Comparison of ENCODE assay signal across 32 cellular contexts in genomic region chr4:91226838-91227237, GRCh38.
"Had no signal": no experiment of that assay in that cellular context is flagged by ENCODE, and none has a peak within 500 bp of the region (broad histone marks: within the 10 kb centered on the region; RNA-seq: fewer than 3 reads in every experiment).

No MANE protein-coding gene starts in this region.

- H3K27me3 ChIP-seq: body of pancreas, breast epithelium, cardiac muscle cell, colonic mucosa had no signal

- DNase-seq: activated CD4-positive, alpha-beta memory T cell treated with anti-CD3 and anti-CD28 coated beads for 36 hours; activated CD4-positive, alpha-beta T cell treated with anti-CD3 and anti-CD28 coated beads for 36 hours; activated CD4-positive, alpha-beta T cell treated with anti-CD3 and anti-CD28 coated beads, Interleukin-2, amount 10 ng/mL, durations not matched to agents 24 days and 14 days; activated CD4-positive, CD25-positive, alpha-beta regulatory T cell; activated CD4-positive, CD25-positive, alpha-beta regulatory T cell treated with anti-CD3 and anti-CD28 coated beads, Interleukin-2, amount 50 U/mL, for 72 hours; activated CD8-positive, alpha-beta memory T cell treated with anti-CD3 and anti-CD28 coated beads, Interleukin-2, amount 10 ng/mL, durations not matched to agents 7 days and 5 days; activated CD8-positive, alpha-beta memory T cell treated with anti-CD3 and anti-CD28 coated beads, Interleukin-2, amount 50 U/mL, for 4 hours; activated CD8-positive, alpha-beta T cell treated with anti-CD3 and anti-CD28 coated beads, Interleukin-2, amount 10 ng/mL, durations not matched to agents 7 days and 5 days; activated effector memory CD4-positive, alpha-beta T cell treated with anti-CD3 and anti-CD28 coated beads, Interleukin-2, amount 50 U/mL, for 16 hours; activated naive CD4-positive, alpha-beta T cell treated with anti-CD3 and anti-CD28 coated beads for 36 hours; activated naive CD8-positive, alpha-beta T cell treated with anti-CD3 and anti-CD28 coated beads, Interleukin-2, amount 10 ng/mL, durations not matched to agents 7 days and 5 days; activated T-cell treated with anti-CD3 and anti-CD28 coated beads, Interleukin-2, amount 50 U/mL, for 1 hour; activated T-cell treated with anti-CD3 and anti-CD28 coated beads, Interleukin-2, amount 50 U/mL, for 48 hours; amygdala; aorta; body of pancreas; central memory CD4-positive, alpha-beta T cell; cerebellar nuclear complex; colonic mucosa; effector CD8-positive, alpha-beta T cell; foreskin fibroblast; head of caudate nucleus; T-helper 2 cell had no signal

- H3K4me1 Mint-ChIP-seq: activated CD4-positive, alpha-beta T cell treated with anti-CD3 and anti-CD28 coated beads for 36 hours; activated CD4-positive, alpha-beta T cell treated with anti-CD3 and anti-CD28 coated beads, Interleukin-2, amount 10 ng/mL, durations not matched to agents 24 days and 14 days; activated CD8-positive, alpha-beta memory T cell treated with anti-CD3 and anti-CD28 coated beads, Interleukin-2, amount 10 ng/mL, durations not matched to agents 7 days and 5 days; activated naive CD8-positive, alpha-beta T cell treated with anti-CD3 and anti-CD28 coated beads, Interleukin-2, amount 10 ng/mL, durations not matched to agents 7 days and 5 days had no signal

- H3K36me3 Mint-ChIP-seq: activated CD4-positive, alpha-beta memory T cell treated with anti-CD3 and anti-CD28 coated beads for 36 hours; activated CD8-positive, alpha-beta memory T cell treated with anti-CD3 and anti-CD28 coated beads, Interleukin-2, amount 10 ng/mL, durations not matched to agents 7 days and 5 days; activated naive CD4-positive, alpha-beta T cell treated with anti-CD3 and anti-CD28 coated beads, Interleukin-2, amount 50 U/mL, for 72 hours; activated naive CD8-positive, alpha-beta T cell treated with anti-CD3 and anti-CD28 coated beads, Interleukin-2, amount 10 ng/mL, durations not matched to agents 7 days and 5 days had no signal

- H3K4me3 ChIP-seq: body of pancreas, breast epithelium, cardiac muscle cell, colonic mucosa had no signal

- H3K36me3 ChIP-seq: breast epithelium, cardiac muscle cell, colonic mucosa had no signal

- H3K27ac ChIP-seq: body of pancreas, breast epithelium, cardiac muscle cell, colonic mucosa, epithelial cell of prostate had no signal

- H3K27me3 Mint-ChIP-seq: activated CD4-positive, alpha-beta memory T cell treated with anti-CD3 and anti-CD28 coated beads for 36 hours; activated CD4-positive, alpha-beta T cell treated with anti-CD3 and anti-CD28 coated beads for 36 hours; activated CD4-positive, alpha-beta T cell treated with anti-CD3 and anti-CD28 coated beads, Interleukin-2, amount 10 ng/mL, durations not matched to agents 24 days and 14 days; activated CD8-positive, alpha-beta memory T cell treated with anti-CD3 and anti-CD28 coated beads, Interleukin-2, amount 10 ng/mL, durations not matched to agents 7 days and 5 days; activated naive CD8-positive, alpha-beta T cell treated with anti-CD3 and anti-CD28 coated beads, Interleukin-2, amount 10 ng/mL, durations not matched to agents 7 days and 5 days had no signal

- H3K4me1 ChIP-seq: body of pancreas, breast epithelium, colonic mucosa had no signal

- H3K9me3 ChIP-seq: body of pancreas, breast epithelium, colonic mucosa had no signal

- H3K9me3 Mint-ChIP-seq: activated CD4-positive, alpha-beta T cell treated with anti-CD3 and anti-CD28 coated beads, Interleukin-2, amount 10 ng/mL, durations not matched to agents 24 days and 14 days; activated naive CD8-positive, alpha-beta T cell treated with anti-CD3 and anti-CD28 coated beads, Interleukin-2, amount 10 ng/mL, durations not matched to agents 7 days and 5 days; activated T-helper 1 cell treated with anti-CD3 and anti-CD28 coated beads, Interleukin-12 subunit alpha, Interleukin-12 subunit beta, Interleukin-2, Interleukin-4 antibody, amounts not matched to agents 30 ng/mL and 10 ng/mL and 1 ng/mL, durations not matched to agents 14 hours and 24 hours and 36 hours had no signal

- ATAC-seq: activated CD4-positive, alpha-beta T cell treated with anti-CD3 and anti-CD28 coated beads for 36 hours; activated CD8-positive, alpha-beta memory T cell treated with anti-CD3 and anti-CD28 coated beads, Interleukin-2, amount 10 ng/mL, durations not matched to agents 7 days and 5 days; activated CD8-positive, alpha-beta T cell treated with anti-CD3 and anti-CD28 coated beads, Interleukin-2, amount 10 ng/mL, durations not matched to agents 7 days and 5 days; activated naive CD4-positive, alpha-beta T cell treated with anti-CD3 and anti-CD28 coated beads, Interleukin-2, amount 50 U/mL, for 72 hours; body of pancreas had no signal

- H3K4me3 Mint-ChIP-seq: activated CD4-positive, alpha-beta memory T cell treated with anti-CD3 and anti-CD28 coated beads for 36 hours; activated CD4-positive, alpha-beta T cell treated with anti-CD3 and anti-CD28 coated beads for 36 hours; activated CD4-positive, alpha-beta T cell treated with anti-CD3 and anti-CD28 coated beads, Interleukin-2, amount 10 ng/mL, durations not matched to agents 24 days and 14 days; activated CD8-positive, alpha-beta memory T cell treated with anti-CD3 and anti-CD28 coated beads, Interleukin-2, amount 10 ng/mL, durations not matched to agents 7 days and 5 days; activated CD8-positive, alpha-beta T cell treated with anti-CD3 and anti-CD28 coated beads, Interleukin-2, amount 10 ng/mL, durations not matched to agents 7 days and 5 days; activated naive CD4-positive, alpha-beta T cell treated with anti-CD3 and anti-CD28 coated beads for 36 hours; activated naive CD8-positive, alpha-beta T cell treated with anti-CD3 and anti-CD28 coated beads, Interleukin-2, amount 10 ng/mL, durations not matched to agents 7 days and 5 days; activated T-helper 1 cell treated with anti-CD3 and anti-CD28 coated beads, Interleukin-12 subunit alpha, Interleukin-12 subunit beta, Interleukin-2, Interleukin-4 antibody, amounts not matched to agents 30 ng/mL and 10 ng/mL and 1 ng/mL, durations not matched to agents 14 hours and 24 hours and 36 hours had no signal

- H3K27ac Mint-ChIP-seq: activated CD4-positive, alpha-beta memory T cell treated with anti-CD3 and anti-CD28 coated beads for 36 hours; activated CD4-positive, alpha-beta T cell treated with anti-CD3 and anti-CD28 coated beads for 36 hours; activated CD4-positive, alpha-beta T cell treated with anti-CD3 and anti-CD28 coated beads, Interleukin-2, amount 10 ng/mL, durations not matched to agents 24 days and 14 days; activated CD8-positive, alpha-beta memory T cell treated with anti-CD3 and anti-CD28 coated beads, Interleukin-2, amount 10 ng/mL, durations not matched to agents 7 days and 5 days; activated CD8-positive, alpha-beta T cell treated with anti-CD3 and anti-CD28 coated beads, Interleukin-2, amount 10 ng/mL, durations not matched to agents 7 days and 5 days; activated naive CD4-positive, alpha-beta T cell treated with anti-CD3 and anti-CD28 coated beads for 36 hours; activated naive CD4-positive, alpha-beta T cell treated with anti-CD3 and anti-CD28 coated beads, Interleukin-2, amount 50 U/mL, for 72 hours; activated naive CD8-positive, alpha-beta T cell treated with anti-CD3 and anti-CD28 coated beads, Interleukin-2, amount 10 ng/mL, durations not matched to agents 7 days and 5 days; activated T-helper 1 cell treated with anti-CD3 and anti-CD28 coated beads, Interleukin-12 subunit alpha, Interleukin-12 subunit beta, Interleukin-2, Interleukin-4 antibody, amounts not matched to agents 30 ng/mL and 10 ng/mL and 1 ng/mL, durations not matched to agents 14 hours and 24 hours and 36 hours; activated T-helper 2 cell treated with anti-CD3 and anti-CD28 coated beads, Interferon-gamma antibody, Interleukin-2, Interleukin-4, amounts not matched to agents 10 μg/mL and 5 μg/mL and 100 μg/mL, durations not matched to agents 14 hours and 24 hours and 36 hours had no signal

- FAIRE-seq: endometrium, endothelial cell of umbilical vein, frontal cortex had no signal
